19 cellular contexts compared by ENCODE assay signal in genomic region chr6:131966443-131966842, GRCh38. TPM values are rescaled to one million over a fixed set of nuclear protein-coding genes. Genes with fewer than 3 reads are reported as not detected.
DNase-seq lines count a peak whose midpoint lies in the region; TF ChIP-seq lines count a peak whose summit lies in the region.
"Had no signal": no experiment of that assay in that cellular context is flagged by ENCODE, and none has a peak within 500 bp of the region (broad histone marks: within the 10 kb centered on the region; RNA-seq: fewer than 3 reads in every experiment).

No MANE protein-coding gene starts in this region.

- no peak overlapping the region for H3K4me2 ChIP-seq in smooth muscle cell
- H3K4me2 ChIP-seq: neural progenitor cell had no signal

- DNase-seq in HT1080 (ENCODE audit: low read depth): peak; percentile 75
- peak; percentile 90 for DNase-seq in SKM-1 treated with dmso at 0.1 percent for 144 hours (lab: John Stamatoyannopoulos, UW; ENCODE audit: unreplicated experiment)
- DNase-seq in foreskin fibroblast: peak; percentile 57 to 68
- DNase-seq in smooth muscle cell (lab: John Stamatoyannopoulos, UW; ENCODE audit: unreplicated experiment): no peak
- DNase-seq in glutamatergic neuron: no peak
- DNase-seq in HT-29 (ENCODE audit: low spot score): no peak
- no peak for DNase-seq in GM03348 (ENCODE audit: low spot score)
- DNase-seq: activated CD8-positive, alpha-beta memory T cell treated with anti-CD3 and anti-CD28 coated beads, Interleukin-2, amount 50 U/mL, for 4 hours; activated naive CD4-positive, alpha-beta T cell treated with Interleukin-2 at 50 U/mL for 16 hours; C1 segment of cervical spinal cord; DMS79 treated with DMSO at 0.1 percent for 48 hours; effector memory CD8-positive, alpha-beta T cell; foreskin melanocyte; mammary epithelial cell; NCI-H1092 treated with DMSO at 0.1 percent for 48 hours; T-helper 17 cell had no signal

- no peaks in the 10 kb centered on the region for H3F3A ChIP-seq in smooth muscle cell (ENCODE audit: low read depth)

- WGBS in smooth muscle cell (ENCODE audit: low lambda C conversion rate): 38% methylated on average over 6 of the region's 6 CpGs

- H3K36me3 ChIP-seq in smooth muscle cell (ENCODE audit: low read depth): no peaks in the 10 kb centered on the region
- H3K36me3 ChIP-seq: cardiac muscle cell, neural progenitor cell, right atrium auricular region had no signal

- no peaks in the 10 kb centered on the region for H3K9me3 ChIP-seq in smooth muscle cell (replicated peaks; ENCODE audit: low read depth)
- H3K9me3 ChIP-seq: right atrium auricular region had no signal

- no peak overlapping the region for H3K27ac Mint-ChIP-seq in glutamatergic neuron (ENCODE audit: unreplicated experiment)
- H3K27ac Mint-ChIP-seq: effector memory CD8-positive, alpha-beta T cell; neural progenitor cell; T-helper 17 cell had no signal

- no peak for TF ChIP-seq CTCF in foreskin fibroblast (IDR thresholded peaks at IDR 0.05; ENCODE audit: low read depth, low read length)
- TF ChIP-seq CTCF in smooth muscle cell (IDR thresholded peaks at IDR 0.05; ENCODE audit: borderline replicate concordance, insufficient read depth, poor library complexity, severe bottlenecking): no peak
- TF ChIP-seq CTCF in glutamatergic neuron (IDR thresholded peaks at IDR 0.05; ENCODE audit: partially characterized antibody, unreplicated experiment): no peak

- no peaks in the 10 kb centered on the region for H4K20me1 ChIP-seq in smooth muscle cell (ENCODE audit: low read depth)

- no peaks in the 10 kb centered on the region for H3K36me3 Mint-ChIP-seq in glutamatergic neuron (ENCODE audit: unreplicated experiment)
- H3K36me3 Mint-ChIP-seq: neural progenitor cell had no signal

- H2AFZ ChIP-seq in smooth muscle cell (ENCODE audit: low read depth): peak overlapping the region; percentile 36
- H2AFZ ChIP-seq: neural progenitor cell had no signal

- H3K27me3 Mint-ChIP-seq in glutamatergic neuron (ENCODE audit: unreplicated experiment): no peaks in the 10 kb centered on the region

- no peak overlapping the region for H3K27ac ChIP-seq in smooth muscle cell (ENCODE audit: low read depth)
- H3K27ac ChIP-seq: cardiac muscle cell, neural progenitor cell, right atrium auricular region had no signal

- no peaks in the 10 kb centered on the region for H3K4me1 Mint-ChIP-seq in glutamatergic neuron (ENCODE audit: low read depth, unreplicated experiment)
- H3K4me1 Mint-ChIP-seq: T-helper 17 cell had no signal

- H3K4me1 ChIP-seq in smooth muscle cell (ENCODE audit: low read depth): no peaks in the 10 kb centered on the region
- H3K4me1 ChIP-seq: right atrium auricular region had no signal

- no peak overlapping the region for H3K9ac ChIP-seq in smooth muscle cell (ENCODE audit: low read depth)
- H3K9ac ChIP-seq: neural progenitor cell had no signal

- H3K4me3 Mint-ChIP-seq in glutamatergic neuron (ENCODE audit: unreplicated experiment): no peak overlapping the region
- H3K4me3 Mint-ChIP-seq: effector memory CD8-positive, alpha-beta T cell; neural progenitor cell; T-helper 17 cell had no signal

- H3K27me3 ChIP-seq in smooth muscle cell (ENCODE audit: low read depth): no peaks in the 10 kb centered on the region
- H3K27me3 ChIP-seq: cardiac muscle cell, neural progenitor cell, right atrium auricular region had no signal

- H3K79me2 ChIP-seq in smooth muscle cell (ENCODE audit: low read depth): no peaks in the 10 kb centered on the region

- H3K4me3 ChIP-seq in foreskin fibroblast (ENCODE audit: low read depth in 1 of 2, low read length in 2 of 2): no peak overlapping the region
- H3K4me3 ChIP-seq in smooth muscle cell: no peak overlapping the region
- H3K4me3 ChIP-seq: cardiac muscle cell, neural progenitor cell, right atrium auricular region had no signal

- H3K9me3 Mint-ChIP-seq in glutamatergic neuron (ENCODE audit: unreplicated experiment): no peaks in the 10 kb centered on the region
- H3K9me3 Mint-ChIP-seq: effector memory CD8-positive, alpha-beta T cell; neural progenitor cell had no signal

RNA-seq across cellular contexts. Expression of gene CCN2, which starts 15.3 kb away (rescaled TPM):
- total RNA-seq in HT1080 (2014; rRNA removed; shearing (Covaris generic)): 25.7 and 41.6 TPM in 2 replicates
- 411 and 567 TPM in 2 replicates for polyA plus RNA-seq in HT1080 (2015; cell fraction: cytosol; rRNA removed)
- 1,331 and 1,345 TPM in 2 replicates for polyA plus RNA-seq in HT1080 (2015; cell fraction: nucleus; rRNA removed)
- total RNA-seq in smooth muscle cell (1,180 and 1,197 TPM in 2 replicates), glutamatergic neuron (ENCODE audit: unreplicated experiment) (1.2 TPM)
- polyA plus RNA-seq in smooth muscle cell: 1,697 and 2,448 TPM in 2 replicates
- 29.2 and 32.8 TPM in 2 replicates for total RNA-seq in HT-29 (2014; rRNA removed; shearing (Covaris generic))

Comparison
In these comparisons a context has a peak if more than half of its experiments do, and no peak if none do; other contexts are left out.
1. DNase-seq: peak in HT1080 (single experiment), SKM-1 treated with dmso at 0.1 percent for 144 hours (single experiment) and foreskin fibroblast (2 of 2); none in smooth muscle cell (single experiment), glutamatergic neuron (single experiment), HT-29 (single experiment) and GM03348 (single experiment).
2. RNA of gene CCN2, which starts 15.3 kb away (total RNA-seq): 1,180 to 1,197 TPM in smooth muscle cell; 25.7 to 41.6 TPM in HT1080, 29.2 to 32.8 TPM in HT-29 and 1.2 TPM in glutamatergic neuron (single experiment); every median in the first group is over 10 times any median in the second.